16 cellular contexts compared by ENCODE assay signal in the genomic region with DNA sequence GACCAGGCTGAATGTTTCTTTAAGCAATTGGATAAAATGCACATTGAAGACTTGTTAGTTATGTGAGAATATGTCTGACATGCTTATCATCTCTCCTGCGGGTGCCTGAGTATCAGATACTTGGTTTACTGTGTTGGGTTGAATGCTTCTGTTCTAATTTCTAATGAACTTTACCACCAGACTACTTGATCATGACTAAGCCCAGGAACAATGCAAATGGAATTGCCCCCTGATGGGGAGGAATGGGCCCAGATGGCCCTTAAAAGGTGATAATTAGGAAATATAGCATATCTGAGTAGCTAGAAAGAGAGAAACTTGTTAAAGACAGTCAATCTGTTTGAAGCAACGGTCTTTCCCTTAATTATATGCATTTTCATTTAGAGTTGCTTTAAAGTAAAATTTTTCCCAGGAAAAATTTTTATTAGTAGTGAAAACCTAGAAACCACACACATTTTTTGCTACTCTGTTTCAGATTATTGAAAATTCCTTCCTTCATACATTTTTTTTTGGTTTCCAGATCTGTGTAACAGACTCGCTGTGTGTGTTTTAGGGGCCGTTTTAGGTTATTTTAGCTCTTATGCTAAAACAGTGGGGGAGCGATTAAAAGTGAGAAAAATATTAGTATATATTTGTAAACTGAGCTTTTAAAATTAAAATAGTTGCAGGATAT.
A peak's percentile ranks its signal among the peaks of the same experiment; 100 is the strongest.
DNase-seq lines count a peak whose midpoint lies in the region; ATAC-seq and TF ChIP-seq lines count a peak whose summit lies in the region.
"Had no signal": no experiment of that assay in that cellular context is flagged by ENCODE, and none has a peak within 500 bp of the region (broad histone marks: within the 10 kb centered on the region; RNA-seq: fewer than 3 reads in every experiment).

No MANE protein-coding gene starts in this region.

- peak overlapping the region; percentile 32 for H3K4me3 ChIP-seq in GM23338
- H3K4me3 ChIP-seq: dorsolateral prefrontal cortex had no signal

- no peaks in the 10 kb centered on the region for H3K36me3 ChIP-seq in GM23338 (ENCODE audit: insufficient read depth)

- H3K4me3 Mint-ChIP-seq in GM23338 (peak overlapping the region; percentile 58), endothelial cell (ENCODE audit: unreplicated experiment) (no peak overlapping the region), neural crest cell (no peak overlapping the region)
- H3K4me3 Mint-ChIP-seq in activated CD4-positive, alpha-beta T cell treated with anti-CD3 and anti-CD28 coated beads for 36 hours = no peak overlapping the region
- H3K4me3 Mint-ChIP-seq: activated CD8-positive, alpha-beta T cell treated with anti-CD3 and anti-CD28 coated beads, Interleukin-2, amount 10 ng/mL, durations not matched to agents 7 days and 5 days; B cell had no signal

- POLR2A ChIA-PET in activated CD4-positive, alpha-beta T cell treated with anti-CD3 and anti-CD28 coated beads for 36 hours (lab: Charles Lee) = no interaction called here

- CTCF ChIA-PET in activated CD4-positive, alpha-beta T cell treated with anti-CD3 and anti-CD28 coated beads for 36 hours (lab: Charles Lee) = interaction anchor here (1.4 to 2.3 kb wide), 3 partner anchors 27 to 135 kb away, joined by 3 to 6 read pairs (median 4); no protein-coding TSS in a partner anchor

- H2AFZ ChIP-seq in GM23338 = no peak overlapping the region

- TF ChIP-seq CTCF in GM23338 (conservative IDR thresholded peaks at IDR 0.05; ENCODE audit: low read depth in 2 of 2) = no peak
- TF ChIP-seq CTCF in endothelial cell (IDR thresholded peaks at IDR 0.05; ENCODE audit: unreplicated experiment) = no peak
- TF ChIP-seq CTCF in neural crest cell (conservative IDR thresholded peaks at IDR 0.05) = no peak

- H3K27me3 Mint-ChIP-seq in GM23338 (ENCODE audit: insufficient read depth, low read depth, poor library complexity) (peaks cover 11% of the 10 kb centered on the region), endothelial cell (ENCODE audit: unreplicated experiment) (peaks cover 4% of the 10 kb centered on the region), neural crest cell (ENCODE audit: low read depth) (peaks cover 63% of the 10 kb centered on the region)
- H3K27me3 Mint-ChIP-seq in activated CD4-positive, alpha-beta T cell treated with anti-CD3 and anti-CD28 coated beads for 36 hours = no peaks in the 10 kb centered on the region
- H3K27me3 Mint-ChIP-seq: B cell had no signal

- peak; percentile 92 for DNase-seq in GM23338 (ENCODE audit: low spot score)
- DNase-seq in NCI-H69 (lab: John Stamatoyannopoulos, UW) = peak; percentile 91
- no peak for DNase-seq in endothelial cell (ENCODE audit: low spot score)
- no peak for DNase-seq in neural crest cell (ENCODE audit: low read depth, low spot score)
- DNase-seq in activated CD4-positive, alpha-beta T cell treated with anti-CD3 and anti-CD28 coated beads for 36 hours = no peak
- DNase-seq in cerebellum (ENCODE audit: low spot score) = no peak
- no peak for DNase-seq in activated gamma-delta T cell treated with Interleukin-2 at 50 U/mL for 16 hours
- DNase-seq: activated CD8-positive, alpha-beta T cell treated with anti-CD3 and anti-CD28 coated beads, Interleukin-2, amount 10 ng/mL, durations not matched to agents 7 days and 5 days; DMS79; dorsolateral prefrontal cortex; NCI-H1092; NCI-H345; posterior cingulate gyrus had no signal

- no peaks in the 10 kb centered on the region for H4K20me1 ChIP-seq in GM23338 (replicated peaks; ENCODE audit: insufficient read depth)

- ATAC-seq in GM23338 = peak; percentile 51
- no peak for ATAC-seq in GM21423 (IDR thresholded peaks at IDR 0.05; ENCODE audit: unreplicated experiment)
- no peak for ATAC-seq in activated CD4-positive, alpha-beta T cell treated with anti-CD3 and anti-CD28 coated beads for 36 hours
- ATAC-seq: activated CD8-positive, alpha-beta T cell treated with anti-CD3 and anti-CD28 coated beads, Interleukin-2, amount 10 ng/mL, durations not matched to agents 7 days and 5 days had no signal

- no peaks in the 10 kb centered on the region for H3K9me3 Mint-ChIP-seq in GM23338
- H3K9me3 Mint-ChIP-seq in endothelial cell (ENCODE audit: unreplicated experiment) = no peaks in the 10 kb centered on the region
- H3K9me3 Mint-ChIP-seq in neural crest cell = no peaks in the 10 kb centered on the region
- no peaks in the 10 kb centered on the region for H3K9me3 Mint-ChIP-seq in activated CD4-positive, alpha-beta T cell treated with anti-CD3 and anti-CD28 coated beads for 36 hours (ENCODE audit: low read depth)
- H3K9me3 Mint-ChIP-seq: activated T-helper 2 cell treated with anti-CD3 and anti-CD28 coated beads, Interferon-gamma antibody, Interleukin-2, Interleukin-4, amounts not matched to agents 10 μg/mL and 5 μg/mL and 100 μg/mL, durations not matched to agents 14 hours and 24 hours and 36 hours had no signal

- H3K36me3 Mint-ChIP-seq in GM23338 (ENCODE audit: low read depth) (no peaks in the 10 kb centered on the region), endothelial cell (ENCODE audit: low read depth, unreplicated experiment) (no peaks in the 10 kb centered on the region), neural crest cell (ENCODE audit: low read depth) (no peaks in the 10 kb centered on the region)
- no peaks in the 10 kb centered on the region for H3K36me3 Mint-ChIP-seq in activated CD4-positive, alpha-beta T cell treated with anti-CD3 and anti-CD28 coated beads for 36 hours (ENCODE audit: low read depth)

- peaks cover 71% of the 10 kb centered on the region for H3K4me1 Mint-ChIP-seq in GM23338
- peaks cover 39% of the 10 kb centered on the region for H3K4me1 Mint-ChIP-seq in endothelial cell (ENCODE audit: unreplicated experiment)
- H3K4me1 Mint-ChIP-seq in neural crest cell = peaks cover 67% of the 10 kb centered on the region
- no peaks in the 10 kb centered on the region for H3K4me1 Mint-ChIP-seq in activated CD4-positive, alpha-beta T cell treated with anti-CD3 and anti-CD28 coated beads for 36 hours

- no peaks in the 10 kb centered on the region for H3K79me2 ChIP-seq in GM23338 (replicated peaks; ENCODE audit: insufficient read depth)

- H3K9me2 ChIP-seq in GM23338 (ENCODE audit: insufficient read depth) = no peaks in the 10 kb centered on the region

- H3F3A ChIP-seq in GM23338 (replicated peaks; ENCODE audit: low read depth) = 0 out of 2 replicates have a peak, but pooled peaks cover 4% of the 10 kb centered on the region

- H3K4me1 ChIP-seq in GM23338 (ENCODE audit: insufficient read depth) = peaks cover 62% of the 10 kb centered on the region

- no peaks in the 10 kb centered on the region for H3K27me3 ChIP-seq in GM23338 (ENCODE audit: insufficient read depth)
- H3K27me3 ChIP-seq: dorsolateral prefrontal cortex had no signal

- peak overlapping the region; percentile 99 for H3K27ac Mint-ChIP-seq in GM23338
- peak overlapping the region; percentile 39 for H3K27ac Mint-ChIP-seq in endothelial cell (ENCODE audit: unreplicated experiment)
- H3K27ac Mint-ChIP-seq in neural crest cell (ENCODE audit: unreplicated experiment) = peak overlapping the region; percentile 10
- H3K27ac Mint-ChIP-seq in activated CD4-positive, alpha-beta T cell treated with anti-CD3 and anti-CD28 coated beads for 36 hours = no peak overlapping the region
- H3K27ac Mint-ChIP-seq: activated CD8-positive, alpha-beta T cell treated with anti-CD3 and anti-CD28 coated beads, Interleukin-2, amount 10 ng/mL, durations not matched to agents 7 days and 5 days; activated T-helper 2 cell treated with anti-CD3 and anti-CD28 coated beads, Interferon-gamma antibody, Interleukin-2, Interleukin-4, amounts not matched to agents 10 μg/mL and 5 μg/mL and 100 μg/mL, durations not matched to agents 14 hours and 24 hours and 36 hours; B cell had no signal

- H3K27ac ChIP-seq in GM23338 (ENCODE audit: low read depth) = peak overlapping the region; percentile 98
- H3K27ac ChIP-seq: dorsolateral prefrontal cortex had no signal

- intact Hi-C loops in activated CD4-positive, alpha-beta T cell treated with anti-CD3 and anti-CD28 coated beads for 36 hours (cut with DNase I, micrococcal nuclease) = no loop called here

- peak overlapping the region; percentile 69 for H3K4me2 ChIP-seq in GM23338

TF ChIP-seq in GM23338, 12 proteins besides CTCF, POLR2A, EP300 and RAD21:
- TF ChIP-seq POLR2AphosphoS5 (IDR thresholded peaks at IDR 0.05; ENCODE audit: low read depth) = peak; percentile 40
- TF ChIP-seq EZH2phosphoT487 (IDR thresholded peaks at IDR 0.05; ENCODE audit: unreplicated experiment) = no peak
- peak; percentile 97 for TF ChIP-seq NANOG (IDR thresholded peaks at IDR 0.05; ENCODE audit: borderline replicate concordance)

Comparison
In these comparisons a context has a peak if more than half of its experiments do, and no peak if none do; other contexts are left out.
1. DNase-seq: peak in GM23338 (single experiment) and NCI-H69 (single experiment); none in endothelial cell (single experiment), neural crest cell (single experiment), activated CD4-positive, alpha-beta T cell treated with anti-CD3 and anti-CD28 coated beads for 36 hours (single experiment), cerebellum (single experiment) and activated gamma-delta T cell treated with Interleukin-2 at 50 U/mL for 16 hours (single experiment).